In the genomic region with DNA sequence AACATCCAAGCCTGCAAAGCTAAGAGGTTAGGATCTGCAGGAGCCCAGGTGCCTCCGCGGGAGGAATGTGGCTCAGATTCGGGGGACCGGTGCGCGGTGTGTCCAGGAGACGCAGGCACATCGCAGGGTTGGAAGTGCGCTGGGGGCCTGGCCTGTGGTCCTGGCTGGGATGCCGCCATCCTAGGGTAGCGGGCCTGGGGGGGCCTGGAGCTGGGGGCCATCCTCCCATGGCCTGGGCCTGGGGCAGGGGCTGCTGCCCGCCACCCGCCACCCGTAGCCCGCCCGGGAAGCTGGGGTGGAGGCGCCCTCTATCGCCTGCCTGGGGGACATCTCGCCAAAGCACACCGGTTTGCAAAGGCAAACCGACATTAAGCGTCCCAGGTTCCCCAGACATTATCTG, we compare ENCODE assay signal across 8 cellular contexts.
DNase-seq lines count a peak whose midpoint lies in the region; ATAC-seq, FAIRE-seq and TF ChIP-seq lines count a peak whose summit lies in the region.

No MANE protein-coding gene starts in this region.

- H3K4me2 ChIP-seq in astrocyte (ENCODE audit: low read length) = no peak overlapping the region

- H3K36me3 Mint-ChIP-seq in astrocyte (ENCODE audit: low read depth, unreplicated experiment) = no peaks in the 10 kb centered on the region

- 20 to 21% methylated on average over 22 of the region's 22 CpGs for WGBS in aorta, 2 donors

- intact Hi-C loops in Right ventricle myocardium inferior (cut with DNase I) = loop anchor here (2.0 to 5.0 kb wide), 3 partner anchors 112 to 272 kb away; no protein-coding TSS in a partner anchor
- intact Hi-C loops in cardiac septum (cut with DNase I) = loop anchor here (2.0 to 5.0 kb wide), 3 partner anchors 138 to 271 kb away; no protein-coding TSS in a partner anchor
- intact Hi-C loops in kidney (cut with DNase I) = no loop called here
- intact Hi-C loops in aorta (cut with DNase I) = loop anchor here (2.0 to 10.0 kb wide), 3 partner anchors 131 to 217 kb away; partner anchors contain the start of gene PRDM16 (in 1 of the 2)

- H3K36me3 ChIP-seq in astrocyte (ENCODE audit: insufficient read depth, low read length) = no peaks in the 10 kb centered on the region
- H3K36me3 ChIP-seq in kidney (ENCODE audit: control insufficient read depth in 1 of 2, insufficient read depth in 2 of 2, low read length in 2 of 2) = no peaks in the 10 kb centered on the region
- H3K36me3 ChIP-seq in aorta (ENCODE audit: control insufficient read depth in 1 of 2, insufficient read depth in 2 of 2, low read length in 1 of 2) = no peaks in the 10 kb centered on the region

- DNase-seq in Right ventricle myocardium inferior (ENCODE audit: missing footprints) (no peak), cardiac septum (ENCODE audit: low spot score) (no peak), astrocyte (ENCODE audit: low read depth) (no peak), kidney (no peak), aorta (peak in 1 of 2 donors; percentile 88), glomerular visceral epithelial cell (ENCODE audit: extremely low spot score) (no peak)

- H3K9ac ChIP-seq in astrocyte (ENCODE audit: low read length) (no peak overlapping the region), kidney (ENCODE audit: low read length in 2 of 2) (peak overlapping the region in 1 of 2 donors; percentile 5)

- H3K27ac ChIP-seq in astrocyte (ENCODE audit: low read depth, low read length) (no peak overlapping the region), kidney (ENCODE audit: low read depth in 2 of 2, low read length in 2 of 2) (peak overlapping the region in 1 of 2 donors; percentile 36), aorta (ENCODE audit: low read depth in 1 of 2, low read length in 2 of 2) (peak overlapping the region in 1 of 2 donors; percentile 19)

- H3K4me3 ChIP-seq in astrocyte (ENCODE audit: insufficient read depth, low read depth, low read length) = no peak overlapping the region
- H3K4me3 ChIP-seq in kidney (ENCODE audit: low read length in 2 of 2) = no peak overlapping the region
- no peak overlapping the region for H3K4me3 ChIP-seq in aorta (ENCODE audit: low read length in 2 of 2)

- peak; percentile 77 for ATAC-seq in Right ventricle myocardium inferior
- peak; percentile 61 for ATAC-seq in aorta (ENCODE audit: low FRiP score)
- ATAC-seq in HG03378 (IDR thresholded peaks at IDR 0.05; ENCODE audit: unreplicated experiment) = no peak
- no peak for ATAC-seq in GM19395 (IDR thresholded peaks at IDR 0.05; ENCODE audit: unreplicated experiment)

- no peaks in the 10 kb centered on the region for H3K27me3 ChIP-seq in astrocyte (ENCODE audit: insufficient read depth, low read length)
- no peaks in the 10 kb centered on the region for H3K27me3 ChIP-seq in aorta (ENCODE audit: control insufficient read depth in 1 of 2, insufficient read depth in 2 of 2, low read length in 1 of 2)

- H3K27ac Mint-ChIP-seq in astrocyte (ENCODE audit: unreplicated experiment) = no peak overlapping the region

- no peaks in the 10 kb centered on the region for H3K4me1 Mint-ChIP-seq in astrocyte (ENCODE audit: low read depth, unreplicated experiment)

- no peak overlapping the region for H3K4me3 Mint-ChIP-seq in astrocyte (ENCODE audit: unreplicated experiment)

- no peaks in the 10 kb centered on the region for H3K9me3 Mint-ChIP-seq in astrocyte (ENCODE audit: unreplicated experiment)

- peaks cover 35% of the 10 kb centered on the region for H4K20me1 ChIP-seq in astrocyte (ENCODE audit: insufficient read depth, low read length)

- FAIRE-seq in astrocyte (lab: Jason Lieb, UNC) (no peak), kidney (lab: Jason Lieb, UNC) (no peak)

- peaks cover 47% of the 10 kb centered on the region for H3K27me3 Mint-ChIP-seq in astrocyte (ENCODE audit: low read depth, unreplicated experiment)

- no peak overlapping the region for H2AFZ ChIP-seq in astrocyte (ENCODE audit: low read depth, low read length)

- no peaks in the 10 kb centered on the region for H3K4me1 ChIP-seq in astrocyte (ENCODE audit: insufficient read depth, low read length)
- peaks cover 0 to 2% of the 10 kb centered on the region in 2 donors for H3K4me1 ChIP-seq in kidney (ENCODE audit: control insufficient read depth in 1 of 2, insufficient read depth in 1 of 2, low read depth in 1 of 2, low read length in 2 of 2)
- H3K4me1 ChIP-seq in aorta (ENCODE audit: control insufficient read depth in 1 of 2, insufficient read depth in 2 of 2, low read length in 2 of 2) = no peaks in the 10 kb centered on the region

- no peaks in the 10 kb centered on the region for H3K79me2 ChIP-seq in astrocyte (ENCODE audit: insufficient read depth, low read length)

- peak; percentile 41 for TF ChIP-seq CTCF in astrocyte (IDR thresholded peaks at IDR 0.05; ENCODE audit: insufficient read depth, low read depth, low read length)
- TF ChIP-seq CTCF in kidney (IDR thresholded peaks at IDR 0.05; ENCODE audit: borderline replicate concordance, extremely low read depth, insufficient read depth) = peak; percentile 69

- H3K9me3 ChIP-seq in astrocyte (ENCODE audit: insufficient read depth, low read depth, low read length) (no peaks in the 10 kb centered on the region), kidney (ENCODE audit: control insufficient read depth in 1 of 2, low read length in 2 of 2) (no peaks in the 10 kb centered on the region), aorta (ENCODE audit: control insufficient read depth, low read length) (no peaks in the 10 kb centered on the region)

Comparison
In these comparisons a context has a peak if more than half of its experiments do, and no peak if none do; other contexts are left out.
1. ATAC-seq: peak in Right ventricle myocardium inferior (single experiment) and aorta (single experiment); none in HG03378 (single experiment) and GM19395 (single experiment).